ENCODE assay signal across 13 cellular contexts in the genomic region with DNA sequence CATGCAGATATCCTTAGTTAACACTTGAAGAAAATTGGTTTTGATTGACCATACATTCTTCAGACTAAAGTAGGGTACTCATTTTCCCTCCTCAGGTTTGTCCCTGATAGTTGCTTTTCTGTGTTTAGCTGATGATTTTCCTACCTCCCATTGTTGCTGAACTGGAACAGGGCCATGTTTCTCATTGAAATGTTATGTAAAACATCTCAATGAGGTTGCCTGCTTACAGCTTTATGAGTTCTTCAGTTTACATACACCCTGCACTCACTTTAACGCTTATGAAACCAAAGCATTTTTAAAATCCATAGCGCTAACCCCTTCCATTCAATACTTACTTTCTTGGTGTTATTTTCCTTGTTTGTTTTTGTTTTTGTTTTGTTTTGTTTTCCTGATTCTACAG.
DNase-seq lines count a peak whose midpoint lies in the region; ATAC-seq, FAIRE-seq and TF ChIP-seq lines count a peak whose summit lies in the region.
"Had no signal": no experiment of that assay in that cellular context is flagged by ENCODE, and none has a peak within 500 bp of the region (broad histone marks: within the 10 kb centered on the region; RNA-seq: fewer than 3 reads in every experiment).

No MANE protein-coding gene starts in this region.

- FAIRE-seq in H54 (lab: Jason Lieb, UNC): peak; percentile 15
- FAIRE-seq: urothelium cell line had no signal

- peak; percentile 39 for DNase-seq in A673 (ENCODE audit: low spot score)
- no peak for DNase-seq in H54 (ENCODE audit: insufficient read length, low spot score)
- no peak for DNase-seq in WTC11 (ENCODE audit: low spot score)
- DNase-seq in heart right ventricle: no peak
- DNase-seq in NCI-H1417 treated with DMSO at 0.1 percent for 48 hours (lab: John Stamatoyannopoulos, UW): no peak
- no peak for DNase-seq in UCSD-AML1 (lab: John Stamatoyannopoulos, UW; ENCODE audit: unreplicated experiment)
- DNase-seq: activated gamma-delta T cell treated with Interleukin-2 at 50 U/mL for 16 hours; CD8-positive, alpha-beta memory T cell had no signal

- H3K36me3 Mint-ChIP-seq in WTC11: peaks cover 43% of the 10 kb centered on the region

- no peak overlapping the region for H3K27ac ChIP-seq in A673 (ENCODE audit: low read depth, low read length, poor library complexity, severe bottlenecking)
- peak overlapping the region in 9 of 10 donors; percentile 20 to 85 (median 63) for H3K27ac ChIP-seq in heart right ventricle
- H3K27ac ChIP-seq: VCaP had no signal

- H3K4me1 ChIP-seq in A673 (ENCODE audit: insufficient read depth, low read length, poor library complexity, severe bottlenecking): peaks cover 36% of the 10 kb centered on the region
- H3K4me1 ChIP-seq in heart right ventricle: peaks cover 9 to 73% (median 56%) of the 10 kb centered on the region in 9 donors

- H3K4me1 Mint-ChIP-seq in WTC11: peaks cover 56% of the 10 kb centered on the region

- no peak for ATAC-seq in WTC11
- peak in 4 of 8 donors; percentile 50 to 63 (median 55) for ATAC-seq in heart right ventricle
- ATAC-seq in GM19397 (IDR thresholded peaks at IDR 0.05; ENCODE audit: unreplicated experiment): no peak
- ATAC-seq in HG03196 (IDR thresholded peaks at IDR 0.05; ENCODE audit: unreplicated experiment): no peak
- ATAC-seq: left lobe of liver had no signal

- TF ChIP-seq POLR2A in H54 (IDR thresholded peaks at IDR 0.05; ENCODE audit: low read depth, low read length): no peak

- peaks cover 36% of the 10 kb centered on the region for H3K36me3 ChIP-seq in A673 (ENCODE audit: insufficient read depth, low read length, poor library complexity, severe bottlenecking)
- H3K36me3 ChIP-seq in heart right ventricle: peaks cover 0 to 81% (median 22%) of the 10 kb centered on the region in 9 donors

- H3K27me3 Mint-ChIP-seq in WTC11 (ENCODE audit: low read depth): no peaks in the 10 kb centered on the region
- H3K27me3 Mint-ChIP-seq: CD8-positive, alpha-beta memory T cell had no signal

- H3K27ac Mint-ChIP-seq in WTC11: peak overlapping the region; percentile 88

- TF ChIP-seq CTCF in A673 (conservative IDR thresholded peaks at IDR 0.05; ENCODE audit: low read depth, low read length) (no peak), WTC11 (IDR thresholded peaks at IDR 0.05) (no peak), heart right ventricle (IDR thresholded peaks at IDR 0.05) (no peak)

- H3K4me3 Mint-ChIP-seq in WTC11: no peak overlapping the region
- H3K4me3 Mint-ChIP-seq: CD8-positive, alpha-beta memory T cell had no signal

- H3K9me3 Mint-ChIP-seq in WTC11: no peaks in the 10 kb centered on the region
- H3K9me3 Mint-ChIP-seq: CD8-positive, alpha-beta memory T cell had no signal

- no TSS peak for BruUV-seq in A673 (replicated peaks; lab: Mats Ljungman, UMichigan)

- POLR2A ChIA-PET in A673 (lab: Charles Lee; ENCODE audit: low non-redundant PET): no interaction called here
- POLR2A ChIA-PET in WTC11 (lab: Charles Lee): interaction anchor here (1.5 kb wide), 1 partner anchor 15 kb away, joined by 4 read pairs; no protein-coding TSS in a partner anchor

- CTCF ChIA-PET in A673 (lab: Charles Lee) (interaction anchor here (0.7 kb wide), 1 partner anchor 295 kb away, joined by 3 read pairs; no protein-coding TSS in a partner anchor), WTC11 (lab: Charles Lee) (interaction anchor here (0.7 to 4.7 kb wide), 6 partner anchors 14 to 509 kb away, joined by 3 to 28 read pairs (median 4); no protein-coding TSS in a partner anchor)

- H3K27me3 ChIP-seq in A673 (replicated peaks; ENCODE audit: insufficient read depth, low read depth, low read length, poor library complexity) (no peaks in the 10 kb centered on the region), heart right ventricle (no peaks in the 10 kb centered on the region)

- H3K4me3 ChIP-seq in A673 (ENCODE audit: low read depth, low read length, poor library complexity, severe bottlenecking): no peak overlapping the region
- H3K4me3 ChIP-seq in heart right ventricle: no peak overlapping the region

- intact Hi-C loops in A673 (cut with micrococcal nuclease; ENCODE audit: unreplicated experiment): no loop called here
- intact Hi-C loops in heart right ventricle (cut with DNase I): loop anchor here in 2 of 10 donors (5.0 kb wide), 2 partner anchors 60 to 290 kb away; partner anchors contain the start of genes HMG20A (in 1 of the 2) and PEAK1 (in 1 of the 2)

- 42 to 47% methylated on average over 2 of the region's 2 CpGs for WGBS in heart right ventricle, 2 donors

- H3K9me3 ChIP-seq in A673 (ENCODE audit: low read depth, low read length, poor library complexity, severe bottlenecking) (no peaks in the 10 kb centered on the region), heart right ventricle (no peaks in the 10 kb centered on the region)

TF ChIP-seq in WTC11, 78 proteins besides CTCF, POLR2A, EP300 and RAD21 (continues in another document):
- TF ChIP-seq ZNF512 (CRISPR knock-in tag; IDR thresholded peaks at IDR 0.05; ENCODE audit: borderline replicate concordance) (no peak), STAT6 (CRISPR knock-in tag; conservative IDR thresholded peaks at IDR 0.05; ENCODE audit: low read depth) (no peak), NR2C2 (CRISPR knock-in tag; IDR thresholded peaks at IDR 0.05) (no peak), CREM (CRISPR knock-in tag; IDR thresholded peaks at IDR 0.05) (no peak), RELA (CRISPR knock-in tag; IDR thresholded peaks at IDR 0.05; ENCODE audit: borderline replicate concordance) (no peak)
- TF ChIP-seq, protein P1, sequence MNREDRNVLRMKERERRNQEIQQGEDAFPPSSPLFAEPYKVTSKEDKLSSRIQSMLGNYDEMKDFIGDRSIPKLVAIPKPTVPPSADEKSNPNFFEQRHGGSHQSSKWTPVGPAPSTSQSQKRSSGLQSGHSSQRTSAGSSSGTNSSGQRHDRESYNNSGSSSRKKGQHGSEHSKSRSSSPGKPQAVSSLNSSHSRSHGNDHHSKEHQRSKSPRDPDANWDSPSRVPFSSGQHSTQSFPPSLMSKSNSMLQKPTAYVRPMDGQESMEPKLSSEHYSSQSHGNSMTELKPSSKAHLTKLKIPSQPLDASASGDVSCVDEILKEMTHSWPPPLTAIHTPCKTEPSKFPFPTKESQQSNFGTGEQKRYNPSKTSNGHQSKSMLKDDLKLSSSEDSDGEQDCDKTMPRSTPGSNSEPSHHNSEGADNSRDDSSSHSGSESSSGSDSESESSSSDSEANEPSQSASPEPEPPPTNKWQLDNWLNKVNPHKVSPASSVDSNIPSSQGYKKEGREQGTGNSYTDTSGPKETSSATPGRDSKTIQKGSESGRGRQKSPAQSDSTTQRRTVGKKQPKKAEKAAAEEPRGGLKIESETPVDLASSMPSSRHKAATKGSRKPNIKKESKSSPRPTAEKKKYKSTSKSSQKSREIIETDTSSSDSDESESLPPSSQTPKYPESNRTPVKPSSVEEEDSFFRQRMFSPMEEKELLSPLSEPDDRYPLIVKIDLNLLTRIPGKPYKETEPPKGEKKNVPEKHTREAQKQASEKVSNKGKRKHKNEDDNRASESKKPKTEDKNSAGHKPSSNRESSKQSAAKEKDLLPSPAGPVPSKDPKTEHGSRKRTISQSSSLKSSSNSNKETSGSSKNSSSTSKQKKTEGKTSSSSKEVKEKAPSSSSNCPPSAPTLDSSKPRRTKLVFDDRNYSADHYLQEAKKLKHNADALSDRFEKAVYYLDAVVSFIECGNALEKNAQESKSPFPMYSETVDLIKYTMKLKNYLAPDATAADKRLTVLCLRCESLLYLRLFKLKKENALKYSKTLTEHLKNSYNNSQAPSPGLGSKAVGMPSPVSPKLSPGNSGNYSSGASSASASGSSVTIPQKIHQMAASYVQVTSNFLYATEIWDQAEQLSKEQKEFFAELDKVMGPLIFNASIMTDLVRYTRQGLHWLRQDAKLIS (CRISPR knock-in tag; IDR thresholded peaks at IDR 0.05; ENCODE audit: borderline replicate concordance): no peak
